Comparison of ENCODE assay signal across 11 cellular contexts in the genomic region with DNA sequence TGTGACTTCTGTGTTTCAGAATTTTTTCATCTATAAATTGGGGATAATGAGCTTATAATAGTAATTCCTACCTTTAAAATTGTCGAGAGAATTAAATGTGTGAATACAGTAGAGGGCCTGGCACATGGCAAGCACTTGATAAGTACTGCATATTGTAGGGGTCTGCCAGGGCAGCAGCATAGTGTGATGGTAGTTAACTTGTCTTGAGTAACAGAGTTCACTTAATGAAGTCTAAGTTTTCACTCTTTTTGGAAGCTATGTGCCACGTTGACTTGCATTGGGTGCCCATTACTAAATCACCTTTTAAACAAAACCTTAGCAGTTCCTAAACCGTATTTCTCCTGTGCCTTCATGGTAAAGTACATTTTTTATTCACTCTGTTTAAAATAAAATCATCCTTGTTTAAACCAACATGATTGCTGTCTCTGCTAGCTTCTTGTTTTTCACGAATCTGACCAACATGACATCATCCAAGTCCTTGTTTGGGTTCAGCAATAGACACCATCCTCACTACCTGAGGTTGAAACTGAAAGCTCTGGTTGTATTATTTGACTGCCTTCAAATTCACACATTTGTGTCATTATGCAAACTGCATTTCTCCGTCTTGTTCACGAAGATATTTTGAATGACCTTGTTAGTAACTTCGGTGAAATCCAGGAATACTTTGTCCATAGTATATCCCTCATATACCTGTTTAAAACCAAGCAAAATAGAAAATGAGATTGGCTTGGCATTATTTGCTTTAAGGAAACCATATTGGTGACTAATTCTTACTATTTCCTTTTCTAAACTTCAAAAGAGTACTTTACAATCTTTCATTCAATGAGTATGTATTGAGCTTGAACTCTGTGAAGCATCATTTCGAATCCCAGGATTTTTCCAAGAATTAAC.
DNase-seq lines count a peak whose midpoint lies in the region; ATAC-seq and TF ChIP-seq lines count a peak whose summit lies in the region.
"Had no signal": no experiment of that assay in that cellular context is flagged by ENCODE, and none has a peak within 500 bp of the region (broad histone marks: within the 10 kb centered on the region; RNA-seq: fewer than 3 reads in every experiment).

No MANE protein-coding gene starts in this region.

- no peak overlapping the region for H3K4me3 ChIP-seq in OCI-LY7 (ENCODE audit: low read depth, low read length, poor library complexity, severe bottlenecking)
- H3K4me3 ChIP-seq: suprapubic skin had no signal

- H3K79me2 ChIP-seq in OCI-LY7 (ENCODE audit: insufficient read depth, low read depth, low read length), result no peaks in the 10 kb centered on the region

- no peaks in the 10 kb centered on the region for H3K9me2 ChIP-seq in OCI-LY7 (ENCODE audit: insufficient read depth, low read length)

- no peaks in the 10 kb centered on the region for H3K36me3 ChIP-seq in OCI-LY7 (ENCODE audit: insufficient read depth, low read length)
- H3K36me3 ChIP-seq: suprapubic skin had no signal

- no TSS peak for BruUV-seq in OCI-LY7 (replicated peaks; lab: Mats Ljungman, UMichigan)

- no peaks in the 10 kb centered on the region for H3K9me3 ChIP-seq in OCI-LY7 (ENCODE audit: low read length)
- H3K9me3 ChIP-seq: suprapubic skin had no signal

- no peaks in the 10 kb centered on the region for H3K4me1 ChIP-seq in OCI-LY7 (ENCODE audit: insufficient read depth, low read length, poor library complexity, severe bottlenecking)
- H3K4me1 ChIP-seq: suprapubic skin had no signal

- no peak overlapping the region for H3K4me3 Mint-ChIP-seq in activated naive CD8-positive, alpha-beta T cell treated with anti-CD3 and anti-CD28 coated beads, Interleukin-2, amount 50 U/mL, for 24 hours
- H3K4me3 Mint-ChIP-seq: activated naive CD8-positive, alpha-beta T cell; WTC11 had no signal

- H3K9me3 Mint-ChIP-seq in activated naive CD8-positive, alpha-beta T cell treated with anti-CD3 and anti-CD28 coated beads, Interleukin-2, amount 50 U/mL, for 24 hours, result no peaks in the 10 kb centered on the region
- H3K9me3 Mint-ChIP-seq: WTC11 had no signal

- no peaks in the 10 kb centered on the region for H3K36me3 Mint-ChIP-seq in activated naive CD8-positive, alpha-beta T cell treated with anti-CD3 and anti-CD28 coated beads, Interleukin-2, amount 50 U/mL, for 24 hours (ENCODE audit: low read depth)
- H3K36me3 Mint-ChIP-seq: WTC11 had no signal

- no peak overlapping the region for H3K27ac Mint-ChIP-seq in activated naive CD8-positive, alpha-beta T cell treated with anti-CD3 and anti-CD28 coated beads, Interleukin-2, amount 50 U/mL, for 24 hours
- H3K27ac Mint-ChIP-seq: activated naive CD8-positive, alpha-beta T cell; WTC11 had no signal

- H4K20me1 ChIP-seq in OCI-LY7 (ENCODE audit: insufficient read depth, low read length), result no peaks in the 10 kb centered on the region

- POLR2A ChIA-PET in OCI-LY7 (lab: Charles Lee), result no interaction called here

- no peak for TF ChIP-seq CTCF in OCI-LY7 (conservative IDR thresholded peaks at IDR 0.05; ENCODE audit: low read length)

- CTCF ChIA-PET in OCI-LY7 (lab: Charles Lee; ENCODE audit: unreplicated experiment), result no interaction called here

- H3K27ac ChIP-seq in OCI-LY7 (ENCODE audit: low read depth, low read length, poor library complexity, severe bottlenecking), result no peak overlapping the region
- H3K27ac ChIP-seq: suprapubic skin had no signal

- DNase-seq in activated naive CD8-positive, alpha-beta T cell treated with anti-CD3 and anti-CD28 coated beads, Interleukin-2, amount 50 U/mL, for 24 hours, result no peak
- no peak for DNase-seq in OCI-LY7 (ENCODE audit: low spot score)
- no peak for DNase-seq in DMS 273 treated with DMSO at 0.1 percent for 48 hours (lab: John Stamatoyannopoulos, UW)
- no peak for DNase-seq in C1 segment of cervical spinal cord (lab: John Stamatoyannopoulos, UW)

- intact Hi-C loops in OCI-LY7 (cut with micrococcal nuclease; ENCODE audit: unreplicated experiment), result no loop called here

- H3K4me1 Mint-ChIP-seq in activated naive CD8-positive, alpha-beta T cell treated with anti-CD3 and anti-CD28 coated beads, Interleukin-2, amount 50 U/mL, for 24 hours, result peaks cover 8% of the 10 kb centered on the region
- H3K4me1 Mint-ChIP-seq: WTC11 had no signal

- H3K4me2 ChIP-seq in OCI-LY7 (ENCODE audit: low read length), result no peak overlapping the region

- no peaks in the 10 kb centered on the region for H3K27me3 Mint-ChIP-seq in activated naive CD8-positive, alpha-beta T cell treated with anti-CD3 and anti-CD28 coated beads, Interleukin-2, amount 50 U/mL, for 24 hours
- H3K27me3 Mint-ChIP-seq: activated naive CD8-positive, alpha-beta T cell had no signal

- H2AFZ ChIP-seq in OCI-LY7 (ENCODE audit: low read length), result no peak overlapping the region

- ATAC-seq in GM18907 (IDR thresholded peaks at IDR 0.05; ENCODE audit: unreplicated experiment), result peak; percentile 99
- ATAC-seq in GM21526 (IDR thresholded peaks at IDR 0.05; ENCODE audit: low FRiP score, unreplicated experiment), result peak; percentile 99
- ATAC-seq in HG03097 (IDR thresholded peaks at IDR 0.05; ENCODE audit: low FRiP score, unreplicated experiment), result peak; percentile 98
- ATAC-seq in activated naive CD8-positive, alpha-beta T cell treated with anti-CD3 and anti-CD28 coated beads, Interleukin-2, amount 50 U/mL, for 24 hours, result peak; percentile 57
- ATAC-seq: Panc1, WTC11 had no signal
